ENCODE assay signal across 1 cellular context in the genomic region with DNA sequence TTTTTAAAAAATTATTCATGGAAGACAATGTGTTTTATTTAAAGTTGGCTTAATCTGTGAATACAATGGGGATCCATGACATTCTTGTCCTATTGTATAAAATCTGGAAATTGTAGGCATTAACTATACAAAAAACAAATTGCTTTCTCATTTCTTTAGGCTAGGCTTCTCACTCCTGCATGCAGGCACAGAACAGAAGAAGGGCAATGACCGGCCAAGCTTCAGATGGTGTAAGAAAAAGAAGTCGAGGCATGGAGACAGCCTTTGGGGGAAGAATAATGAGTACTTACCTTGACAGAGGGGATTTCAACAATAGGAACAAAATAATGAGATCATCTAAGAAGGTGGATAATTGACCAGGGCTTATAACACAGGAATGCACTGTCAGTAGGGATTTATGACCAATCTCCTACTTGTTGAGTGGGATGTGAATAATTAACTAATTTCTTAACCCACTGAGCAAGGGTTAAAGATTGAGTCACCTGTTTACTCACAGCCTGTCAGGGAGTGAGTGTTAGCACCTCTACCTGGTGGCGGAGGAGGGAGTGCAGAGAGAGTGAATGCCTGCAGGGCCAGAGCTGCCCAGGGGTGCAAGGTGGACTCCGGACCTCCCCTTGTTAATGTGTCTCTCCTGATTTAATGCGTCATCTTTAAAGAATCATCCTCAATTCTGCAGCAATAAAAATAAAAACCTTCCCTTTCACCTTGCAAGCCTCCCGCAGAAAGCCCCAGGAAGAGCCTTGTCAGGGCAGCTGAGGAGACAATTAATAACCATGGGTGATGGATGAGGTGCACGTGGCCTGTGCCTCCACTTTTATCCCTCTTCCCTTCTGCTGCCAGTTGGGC.
A peak's percentile ranks its signal among the peaks of the same experiment; 100 is the strongest.
TF ChIP-seq lines count a peak whose summit lies in the region.

No MANE protein-coding gene starts in this region.

TF ChIP-seq in HepG2, 621 proteins besides CTCF, POLR2A, EP300 and RAD21 (continued from another document and continues in another):
- no peak for TF ChIP-seq KLF11 (CRISPR knock-in tag; IDR thresholded peaks at IDR 0.05)
- peak; percentile 52; the same call in 1 of the 2 replicates for TF ChIP-seq KAT8 (CRISPR knock-in tag; IDR thresholded peaks at IDR 0.05)
- no peak for TF ChIP-seq SRSF1 (optimal IDR thresholded peaks at IDR 0.05; ENCODE audit: low read depth, low read length)
- peak; percentile 50; the same call in 1 of the 2 replicates for TF ChIP-seq YEATS2 (CRISPR knock-in tag; IDR thresholded peaks at IDR 0.05; ENCODE audit: borderline replicate concordance)
- TF ChIP-seq ZNF709 (CRISPR knock-in tag; IDR thresholded peaks at IDR 0.05): 0 out of 2 replicates have a peak, but pooled peaks have one; percentile 49
- no peak for TF ChIP-seq ZIK1 (CRISPR knock-in tag; IDR thresholded peaks at IDR 0.05; ENCODE audit: borderline replicate concordance, low read depth)
- TF ChIP-seq ZSCAN21 (CRISPR knock-in tag; IDR thresholded peaks at IDR 0.05; ENCODE audit: borderline replicate concordance): no peak
- TF ChIP-seq MEIS1 (CRISPR knock-in tag; IDR thresholded peaks at IDR 0.05; ENCODE audit: borderline replicate concordance): peak; percentile 50; the same call in 1 of the 2 replicates
- TF ChIP-seq NR1H2 (CRISPR knock-in tag; IDR thresholded peaks at IDR 0.05; ENCODE audit: borderline replicate concordance, low read depth): no peak
- TF ChIP-seq HINFP (CRISPR knock-in tag; IDR thresholded peaks at IDR 0.05; ENCODE audit: low read depth): 0 out of 2 replicates have a peak, but pooled peaks have one; percentile 52
- peak; percentile 72; the same call in 1 of the 2 replicates for TF ChIP-seq HNF4G (IDR thresholded peaks at IDR 0.05; ENCODE audit: borderline replicate concordance, low read depth, low read length)
- peak; percentile 66; the same call in 1 of the 2 replicates for TF ChIP-seq HNF4G (CRISPR knock-in tag; IDR thresholded peaks at IDR 0.05; ENCODE audit: borderline replicate concordance, low read depth)
- TF ChIP-seq ISL2 (CRISPR knock-in tag; IDR thresholded peaks at IDR 0.05): no peak
- peak; percentile 85 for TF ChIP-seq ARID5B (CRISPR knock-in tag; IDR thresholded peaks at IDR 0.05)
- TF ChIP-seq FIP1L1 (IDR thresholded peaks at IDR 0.05; ENCODE audit: borderline replicate concordance, insufficient read depth, low read depth, low read length): no peak
- no peak for TF ChIP-seq ZNF256 (CRISPR knock-in tag; conservative IDR thresholded peaks at IDR 0.05)
- TF ChIP-seq SOX5 (CRISPR knock-in tag; IDR thresholded peaks at IDR 0.05; ENCODE audit: borderline replicate concordance): peak; percentile 73
- peak; percentile 67 for TF ChIP-seq MED1 (CRISPR knock-in tag; IDR thresholded peaks at IDR 0.05)
- no peak for TF ChIP-seq ZNF512B (CRISPR knock-in tag; IDR thresholded peaks at IDR 0.05; ENCODE audit: borderline replicate concordance)
- no peak for TF ChIP-seq SOX6 (IDR thresholded peaks at IDR 0.05)
- peak; percentile 85 for TF ChIP-seq SOX6 (CRISPR knock-in tag; IDR thresholded peaks at IDR 0.05)
- no peak for TF ChIP-seq NBN (conservative IDR thresholded peaks at IDR 0.05)
- TF ChIP-seq, protein P1, sequence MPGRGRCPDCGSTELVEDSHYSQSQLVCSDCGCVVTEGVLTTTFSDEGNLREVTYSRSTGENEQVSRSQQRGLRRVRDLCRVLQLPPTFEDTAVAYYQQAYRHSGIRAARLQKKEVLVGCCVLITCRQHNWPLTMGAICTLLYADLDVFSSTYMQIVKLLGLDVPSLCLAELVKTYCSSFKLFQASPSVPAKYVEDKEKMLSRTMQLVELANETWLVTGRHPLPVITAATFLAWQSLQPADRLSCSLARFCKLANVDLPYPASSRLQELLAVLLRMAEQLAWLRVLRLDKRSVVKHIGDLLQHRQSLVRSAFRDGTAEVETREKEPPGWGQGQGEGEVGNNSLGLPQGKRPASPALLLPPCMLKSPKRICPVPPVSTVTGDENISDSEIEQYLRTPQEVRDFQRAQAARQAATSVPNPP (CRISPR knock-in tag; IDR thresholded peaks at IDR 0.05): no peak
- TF ChIP-seq MIER3 (CRISPR knock-in tag; IDR thresholded peaks at IDR 0.05; ENCODE audit: borderline replicate concordance): peak; percentile 73; the same call in 1 of the 2 replicates
- no peak for TF ChIP-seq ZNF572 (CRISPR knock-in tag; IDR thresholded peaks at IDR 0.05)
- no peak for TF ChIP-seq RBM22 (optimal IDR thresholded peaks at IDR 0.05; ENCODE audit: low read length)
- TF ChIP-seq ZFP62 (CRISPR knock-in tag; IDR thresholded peaks at IDR 0.05): no peak
- peak; percentile 92 for TF ChIP-seq FOXA3 (CRISPR knock-in tag; IDR thresholded peaks at IDR 0.05)
- peak; percentile 69; the same call in 1 of the 2 replicates for TF ChIP-seq FOXK1 (CRISPR knock-in tag; IDR thresholded peaks at IDR 0.05; ENCODE audit: borderline replicate concordance, low read depth)
- TF ChIP-seq GZF1 (CRISPR knock-in tag; IDR thresholded peaks at IDR 0.05): no peak
- TF ChIP-seq NKX3-1 (CRISPR knock-in tag; IDR thresholded peaks at IDR 0.05): no peak
- no peak for TF ChIP-seq ZNF20 (CRISPR knock-in tag; IDR thresholded peaks at IDR 0.05)
- TF ChIP-seq ATM (IDR thresholded peaks at IDR 0.05; ENCODE audit: borderline replicate concordance): no peak
- TF ChIP-seq ZNF326 (CRISPR knock-in tag; IDR thresholded peaks at IDR 0.05; ENCODE audit: borderline replicate concordance): no peak
- TF ChIP-seq ZNF235 (CRISPR knock-in tag; IDR thresholded peaks at IDR 0.05; ENCODE audit: borderline replicate concordance): no peak
- no peak for TF ChIP-seq ZNF569 (CRISPR knock-in tag; IDR thresholded peaks at IDR 0.05; ENCODE audit: borderline replicate concordance)
- no peak for TF ChIP-seq SCMH1 (CRISPR knock-in tag; IDR thresholded peaks at IDR 0.05; ENCODE audit: borderline replicate concordance)
- TF ChIP-seq HNRNPL (IDR thresholded peaks at IDR 0.05; ENCODE audit: low read depth, low read length): no peak
- TF ChIP-seq TFDP2 (CRISPR knock-in tag; IDR thresholded peaks at IDR 0.05): no peak
- no peak for TF ChIP-seq ZC3H4 (CRISPR knock-in tag; IDR thresholded peaks at IDR 0.05; ENCODE audit: borderline replicate concordance)
- no peak for TF ChIP-seq ZNF770 (CRISPR knock-in tag; IDR thresholded peaks at IDR 0.05)
- TF ChIP-seq ZNF816 (CRISPR knock-in tag; IDR thresholded peaks at IDR 0.05; ENCODE audit: borderline replicate concordance): no peak; the same call in 1 of the 2 replicates
- TF ChIP-seq NFATC3 (CRISPR knock-in tag; IDR thresholded peaks at IDR 0.05): no peak
- TF ChIP-seq ZNF510 (CRISPR knock-in tag; IDR thresholded peaks at IDR 0.05; ENCODE audit: low read depth): no peak
- peak; percentile 74 for TF ChIP-seq TEAD3 (CRISPR knock-in tag; optimal IDR thresholded peaks at IDR 0.05; ENCODE audit: borderline replicate concordance)
- TF ChIP-seq ZNF329 (CRISPR knock-in tag; IDR thresholded peaks at IDR 0.05; ENCODE audit: low read depth): no peak
- TF ChIP-seq, protein P2, sequence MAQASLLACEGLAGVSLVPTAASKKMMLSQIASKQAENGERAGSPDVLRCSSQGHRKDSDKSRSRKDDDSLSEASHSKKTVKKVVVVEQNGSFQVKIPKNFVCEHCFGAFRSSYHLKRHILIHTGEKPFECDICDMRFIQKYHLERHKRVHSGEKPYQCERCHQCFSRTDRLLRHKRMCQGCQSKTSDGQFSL (CRISPR knock-in tag; IDR thresholded peaks at IDR 0.05): no peak
- TF ChIP-seq HOXA5 (CRISPR knock-in tag; IDR thresholded peaks at IDR 0.05): no peak
- peak; percentile 66; the same call in 1 of the 2 replicates for TF ChIP-seq HOMEZ (CRISPR knock-in tag; IDR thresholded peaks at IDR 0.05; ENCODE audit: low read depth)
- no peak for TF ChIP-seq CHD2 (IDR thresholded peaks at IDR 0.05; ENCODE audit: low read depth, low read length)
- 0 out of 2 replicates have a peak, but pooled peaks have one; percentile 39 for TF ChIP-seq ERF (CRISPR knock-in tag; IDR thresholded peaks at IDR 0.05)
- no peak for TF ChIP-seq ZFP90 (CRISPR knock-in tag; IDR thresholded peaks at IDR 0.05; ENCODE audit: borderline replicate concordance)
- TF ChIP-seq PCBP2 (optimal IDR thresholded peaks at IDR 0.05; ENCODE audit: low read depth, low read length, poor library complexity, severe bottlenecking): no peak
